ENCODE assay signal across 12 cellular contexts in genomic region chr3:171189394-171189793, GRCh38.
DNase-seq lines count a peak whose midpoint lies in the region; ATAC-seq, FAIRE-seq and TF ChIP-seq lines count a peak whose summit lies in the region.
"Had no signal": no experiment of that assay in that cellular context is flagged by ENCODE, and none has a peak within 500 bp of the region (broad histone marks: within the 10 kb centered on the region; RNA-seq: fewer than 3 reads in every experiment).

No MANE protein-coding gene starts in this region.

- POLR2A ChIA-PET in K562 (lab: Yijun Ruan, JAX): no interaction called here

- no peak overlapping the region for H2AFZ ChIP-seq in K562 (ENCODE audit: low read depth, low read length)

- in situ Hi-C loops in K562 (cut with MboI): no loop called here

- no TSS peak for BruUV-seq in K562 (replicated peaks; lab: Mats Ljungman, UMichigan)

- CTCF ChIA-PET in K562 (lab: Yijun Ruan, JAX; ENCODE audit: low intra/inter-chr PET ratio): no interaction called here

- H3K4me1 Mint-ChIP-seq in activated T-cell treated with anti-CD3 and anti-CD28 coated beads, Interleukin-2, amount 50 U/mL, for 4 hours (ENCODE audit: low read depth): peaks cover 34% of the 10 kb centered on the region

- no peak overlapping the region for H3K4me3 Mint-ChIP-seq in activated T-cell treated with anti-CD3 and anti-CD28 coated beads, Interleukin-2, amount 50 U/mL, for 4 hours
- H3K4me3 Mint-ChIP-seq: T-cell had no signal

- H3K9me3 Mint-ChIP-seq in activated T-cell treated with anti-CD3 and anti-CD28 coated beads, Interleukin-2, amount 50 U/mL, for 4 hours: no peaks in the 10 kb centered on the region
- H3K9me3 Mint-ChIP-seq: T-cell had no signal

- H3K9me3 ChIP-seq in K562 (replicated peaks; ENCODE audit: control insufficient read depth, insufficient read depth, low read depth, low read length) (no peaks in the 10 kb centered on the region), spleen (no peaks in the 10 kb centered on the region)
- H3K9me3 ChIP-seq: heart left ventricle had no signal

- H3K9me1 ChIP-seq in K562 (ENCODE audit: control insufficient read depth, insufficient read depth, low read length): no peaks in the 10 kb centered on the region

- H3K36me3 ChIP-seq in K562 (ENCODE audit: control insufficient read depth, insufficient read depth, low read length) (peaks cover 12% of the 10 kb centered on the region; the same call in 2 of the 3 replicates), spleen (no peaks in the 10 kb centered on the region)

- TF ChIP-seq POLR2A in K562 (conservative IDR thresholded peaks at IDR 0.05) (no peak), spleen (IDR thresholded peaks at IDR 0.05) (no peak)

- no peaks in the 10 kb centered on the region for H4K20me1 ChIP-seq in K562 (replicated peaks; ENCODE audit: control insufficient read depth, insufficient read depth, low read length)

- no peak for FAIRE-seq in K562 (lab: Jason Lieb, UNC)

- WGBS in K562 (ENCODE audit: insufficient coverage, low coverage, missing lambda C conversion rate): 16% methylated on average over 2 of the region's 2 CpGs
- 69 to 87% (median 75%) methylated on average over 2 of the region's 2 CpGs for WGBS in spleen, 5 donors

- intact Hi-C loops in K562 (cut with micrococcal nuclease) (loop anchor here (5.0 kb wide), 2 partner anchors 273 to 583 kb away; partner anchors contain the start of gene TNIK), left colon (cut with DNase I, micrococcal nuclease) (loop anchor here in 1 of 2 donors (5.0 kb wide), 1 partner anchor 273 kb away; the partner anchor contains the start of gene TNIK), spleen (cut with DNase I; ENCODE audit: low total_unique reads) (loop anchor here (5.0 to 10.0 kb wide), 2 partner anchors 275 to 378 kb away; partner anchors contain the start of gene TNIK)

- no peak for TF ChIP-seq RAD21 in K562 (CRISPR knock-in tag; conservative IDR thresholded peaks at IDR 0.05 in 1 of 2, IDR thresholded peaks at IDR 0.05 in 1 of 2)

- no peak overlapping the region for H3K4me2 ChIP-seq in K562 (ENCODE audit: insufficient read depth, low read length)

- H3K4me3 ChIP-seq in K562 (no peak overlapping the region), spleen (no peak overlapping the region)
- H3K4me3 ChIP-seq: heart left ventricle had no signal

- TF ChIP-seq CTCF in K562 (IDR thresholded peaks at IDR 0.05 in 2 of 3, conservative IDR thresholded peaks at IDR 0.05 in 1 of 3; ENCODE audit: insufficient read depth in 2 of 3, low read depth in 1 of 3, low read length in 3 of 3): no peak
- no peak for TF ChIP-seq CTCF in spleen (IDR thresholded peaks at IDR 0.05 in 8 of 11, conservative IDR thresholded peaks at IDR 0.05 in 3 of 11)

- H3K9ac ChIP-seq in K562 (ENCODE audit: insufficient read depth in 1 of 2, low read depth in 2 of 2, low read length in 2 of 2): no peak overlapping the region

- peaks cover 28% of the 10 kb centered on the region for H3K36me3 Mint-ChIP-seq in activated T-cell treated with anti-CD3 and anti-CD28 coated beads, Interleukin-2, amount 50 U/mL, for 4 hours (ENCODE audit: insufficient read depth)

- H3K27me3 Mint-ChIP-seq in activated T-cell treated with anti-CD3 and anti-CD28 coated beads, Interleukin-2, amount 50 U/mL, for 4 hours (ENCODE audit: low read depth): no peaks in the 10 kb centered on the region
- H3K27me3 Mint-ChIP-seq: T-cell had no signal

- DNase-seq in activated T-cell treated with anti-CD3 and anti-CD28 coated beads, Interleukin-2, amount 50 U/mL, for 4 hours: no peak
- DNase-seq in activated T-cell treated with anti-CD3 and anti-CD28 coated beads for 4 hours: no peak
- no peak for DNase-seq in K562 (ENCODE audit: extremely low read depth in 1 of 4, low spot score in 3 of 4)
- DNase-seq in COLO668 (lab: John Stamatoyannopoulos, UW; ENCODE audit: unreplicated experiment): no peak
- DNase-seq in left colon: no peak
- no peak for DNase-seq in spleen
- DNase-seq: Calu3, erythroblast, heart left ventricle, T-cell had no signal

- no peak for TF ChIP-seq EP300 in K562 (IDR thresholded peaks at IDR 0.05; ENCODE audit: low read length)

- no peaks in the 10 kb centered on the region for H3K27me3 ChIP-seq in K562 (ENCODE audit: control insufficient read depth in 2 of 2, insufficient read depth in 2 of 2, low read length in 2 of 2)
- H3K27me3 ChIP-seq in spleen (replicated peaks in 1 of 7): no peaks in the 10 kb centered on the region
- H3K27me3 ChIP-seq: heart left ventricle had no signal

- H3K4me1 ChIP-seq in K562 (replicated peaks in 1 of 2; ENCODE audit: control insufficient read depth in 2 of 2, insufficient read depth in 2 of 2, low read length in 2 of 2) (peaks cover 8 to 31% of the 10 kb centered on the region in 2 experiments; a peak in 4 of 5 replicates), spleen (peaks cover 0 to 5% (median 0%) of the 10 kb centered on the region in 6 donors)

- H3K27ac ChIP-seq in K562 (ENCODE audit: extremely low read depth, low read depth, low read length) (no peak overlapping the region), spleen (no peak overlapping the region)
- H3K27ac ChIP-seq: heart left ventricle had no signal

- peak; percentile 79 to 82 for ATAC-seq in activated T-cell treated with anti-CD3 and anti-CD28 coated beads, Interleukin-2, amount 50 U/mL, for 4 hours
- peak; percentile 62 for ATAC-seq in GM19455 (IDR thresholded peaks at IDR 0.05; ENCODE audit: unreplicated experiment)
- peak; percentile 37 for ATAC-seq in HG02938 (IDR thresholded peaks at IDR 0.05; ENCODE audit: unreplicated experiment)
- ATAC-seq in K562: no peak
- ATAC-seq in left colon: no peak
- ATAC-seq: heart left ventricle, T-cell had no signal

- no peaks in the 10 kb centered on the region for H3K79me2 ChIP-seq in K562 (ENCODE audit: control insufficient read depth, insufficient read depth, low read length)

TF ChIP-seq in K562, 482 proteins besides CTCF, POLR2A, EP300 and RAD21 (continues in another document):
- no peak for TF ChIP-seq CEBPG (CRISPR knock-in tag; IDR thresholded peaks at IDR 0.05)
- peak in 1 of 2 experiments; percentile 65; a peak in 1 of 4 replicates for TF ChIP-seq CEBPG (tag; conservative IDR thresholded peaks at IDR 0.05 in 1 of 2, IDR thresholded peaks at IDR 0.05 in 1 of 2)
- no peak for TF ChIP-seq FOXJ3 (CRISPR knock-in tag; IDR thresholded peaks at IDR 0.05)
- TF ChIP-seq, protein P1, sequence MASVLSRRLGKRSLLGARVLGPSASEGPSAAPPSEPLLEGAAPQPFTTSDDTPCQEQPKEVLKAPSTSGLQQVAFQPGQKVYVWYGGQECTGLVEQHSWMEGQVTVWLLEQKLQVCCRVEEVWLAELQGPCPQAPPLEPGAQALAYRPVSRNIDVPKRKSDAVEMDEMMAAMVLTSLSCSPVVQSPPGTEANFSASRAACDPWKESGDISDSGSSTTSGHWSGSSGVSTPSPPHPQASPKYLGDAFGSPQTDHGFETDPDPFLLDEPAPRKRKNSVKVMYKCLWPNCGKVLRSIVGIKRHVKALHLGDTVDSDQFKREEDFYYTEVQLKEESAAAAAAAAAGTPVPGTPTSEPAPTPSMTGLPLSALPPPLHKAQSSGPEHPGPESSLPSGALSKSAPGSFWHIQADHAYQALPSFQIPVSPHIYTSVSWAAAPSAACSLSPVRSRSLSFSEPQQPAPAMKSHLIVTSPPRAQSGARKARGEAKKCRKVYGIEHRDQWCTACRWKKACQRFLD (CRISPR knock-in tag; IDR thresholded peaks at IDR 0.05): no peak
- TF ChIP-seq ZFPM2 (CRISPR knock-in tag; IDR thresholded peaks at IDR 0.05): no peak
- no peak for TF ChIP-seq OTX1 (CRISPR knock-in tag; IDR thresholded peaks at IDR 0.05)
- TF ChIP-seq ZNF140 (CRISPR knock-in tag; IDR thresholded peaks at IDR 0.05): no peak
- TF ChIP-seq TAF1 (IDR thresholded peaks at IDR 0.05; ENCODE audit: control insufficient read depth, extremely low read depth, insufficient read depth, low read length, severe bottlenecking): no peak
- no peak for TF ChIP-seq KAT2B (IDR thresholded peaks at IDR 0.05; ENCODE audit: low read depth, low read length)
- no peak for TF ChIP-seq ZNF778 (CRISPR knock-in tag; IDR thresholded peaks at IDR 0.05)
- no peak for TF ChIP-seq CREB1 (IDR thresholded peaks at IDR 0.05)
- TF ChIP-seq CREB1 (CRISPR knock-in tag; IDR thresholded peaks at IDR 0.05): no peak
- no peak for TF ChIP-seq ZNF311 (CRISPR knock-in tag; IDR thresholded peaks at IDR 0.05)
- TF ChIP-seq CHCHD3 (CRISPR knock-in tag; IDR thresholded peaks at IDR 0.05): no peak
- no peak for TF ChIP-seq ZNF584 (CRISPR knock-in tag; IDR thresholded peaks at IDR 0.05; ENCODE audit: low read depth)
- TF ChIP-seq ZNF766 (CRISPR knock-in tag; conservative IDR thresholded peaks at IDR 0.05): no peak
- no peak for TF ChIP-seq MXI1 (IDR thresholded peaks at IDR 0.05; ENCODE audit: low read depth, low read length)
- TF ChIP-seq ZBTB43 (CRISPR knock-in tag; IDR thresholded peaks at IDR 0.05): no peak
- TF ChIP-seq ZFX (CRISPR knock-in tag; IDR thresholded peaks at IDR 0.05): no peak
- TF ChIP-seq FOSL1 (tag; conservative IDR thresholded peaks at IDR 0.05): 0 out of 2 replicates have a peak, but pooled peaks have one; percentile 44
- no peak for TF ChIP-seq HMG20B (CRISPR knock-in tag; IDR thresholded peaks at IDR 0.05)
- TF ChIP-seq, protein P2, sequence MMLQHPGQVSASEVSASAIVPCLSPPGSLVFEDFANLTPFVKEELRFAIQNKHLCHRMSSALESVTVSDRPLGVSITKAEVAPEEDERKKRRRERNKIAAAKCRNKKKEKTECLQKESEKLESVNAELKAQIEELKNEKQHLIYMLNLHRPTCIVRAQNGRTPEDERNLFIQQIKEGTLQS (IDR thresholded peaks at IDR 0.05): peak; percentile 26; the same call in 1 of the 2 replicates
- TF ChIP-seq, protein P2 (CRISPR knock-in tag; conservative IDR thresholded peaks at IDR 0.05): no peak
- TF ChIP-seq DACH1 (IDR thresholded peaks at IDR 0.05; ENCODE audit: partially characterized antibody): no peak

Comparison
In these comparisons a context has a peak if more than half of its experiments do, and no peak if none do; other contexts are left out.
1. ATAC-seq: peak in activated T-cell treated with anti-CD3 and anti-CD28 coated beads, Interleukin-2, amount 50 U/mL, for 4 hours (2 of 2), GM19455 (single experiment) and HG02938 (single experiment); none in K562 (single experiment) and left colon (single experiment).